In genomic region chr10:14653271-14654161, GRCh38 we compare ENCODE assay signal across 8 cellular contexts.
DNase-seq lines count a peak whose midpoint lies in the region; ATAC-seq and TF ChIP-seq lines count a peak whose summit lies in the region.

No MANE protein-coding gene starts in this region.

- H3K4me3 ChIP-seq in ascending aorta = peak overlapping the region in 1 of 2 donors; percentile 7
- H3K4me3 ChIP-seq in stomach = no peak overlapping the region
- no peak overlapping the region for H3K4me3 ChIP-seq in psoas muscle

- in situ Hi-C loops in Caki2 (cut with HindIII; ENCODE audit: low pct_unique_long_range_greater_than_20kb, low sequenced_read_pairs) = no loop called here

- H3K36me3 ChIP-seq in ascending aorta = no peaks in the 10 kb centered on the region
- H3K36me3 ChIP-seq in stomach = no peaks in the 10 kb centered on the region
- H3K36me3 ChIP-seq in psoas muscle (ENCODE audit: insufficient read depth in 1 of 2, low read depth in 1 of 2) = no peaks in the 10 kb centered on the region

- WGBS in stomach, 5 donors = 15 to 27% (median 22%) methylated on average over 8 of the region's 8 CpGs
- 39 to 40% (median 40%) methylated on average over 8 of the region's 8 CpGs for WGBS in psoas muscle, 3 donors

- no peak for TF ChIP-seq RAD21 in Ishikawa (IDR thresholded peaks at IDR 0.05; ENCODE audit: low read depth)

- ATAC-seq in psoas muscle (no peak), GM18520 (IDR thresholded peaks at IDR 0.05; ENCODE audit: unreplicated experiment) (no peak)

- H3K27ac ChIP-seq in ascending aorta = peak overlapping the region; percentile 67 to 80
- peak overlapping the region; percentile 26 to 82 (median 77) for H3K27ac ChIP-seq in stomach
- no peak overlapping the region for H3K27ac ChIP-seq in psoas muscle

- intact Hi-C loops in ascending aorta (cut with DNase I) = loop anchor here (1.0 to 5.0 kb wide), 5 partner anchors 49 to 225 kb away; partner anchors contain the start of gene SUV39H2
- intact Hi-C loops in stomach (cut with DNase I; ENCODE audit: low total_unique reads) = no loop called here
- intact Hi-C loops in psoas muscle (cut with DNase I) = no loop called here

- TF ChIP-seq CTCF in ascending aorta (IDR thresholded peaks at IDR 0.05) = no peak
- TF ChIP-seq CTCF in stomach (IDR thresholded peaks at IDR 0.05) = no peak
- no peak for TF ChIP-seq CTCF in psoas muscle (IDR thresholded peaks at IDR 0.05)

- no peaks in the 10 kb centered on the region for H3K9me3 ChIP-seq in ascending aorta
- no peaks in the 10 kb centered on the region for H3K9me3 ChIP-seq in stomach
- no peaks in the 10 kb centered on the region for H3K9me3 ChIP-seq in psoas muscle

- H3K27me3 ChIP-seq in ascending aorta (no peaks in the 10 kb centered on the region), stomach (no peaks in the 10 kb centered on the region), psoas muscle (ENCODE audit: insufficient read depth in 3 of 3, low read length in 2 of 3) (no peaks in the 10 kb centered on the region)

- TF ChIP-seq POLR2A in stomach (IDR thresholded peaks at IDR 0.05) = no peak

- no peak for TF ChIP-seq EP300 in Ishikawa (IDR thresholded peaks at IDR 0.05; ENCODE audit: borderline replicate concordance)
- no peak for TF ChIP-seq EP300 in stomach (IDR thresholded peaks at IDR 0.05)

- DNase-seq in Caki2 (ENCODE audit: low read depth) (peak; percentile 89), ascending aorta (ENCODE audit: low spot score in 2 of 2) (no peak), islet precursor cell (peak; percentile 85), stomach (peak; percentile 80), NCI-H524 (lab: John Stamatoyannopoulos, UW) (no peak), psoas muscle (no peak)

- peaks cover 8 to 18% of the 10 kb centered on the region in 2 donors for H3K4me1 ChIP-seq in ascending aorta
- peaks cover 13 to 49% (median 29%) of the 10 kb centered on the region in 4 donors for H3K4me1 ChIP-seq in stomach
- no peaks in the 10 kb centered on the region for H3K4me1 ChIP-seq in psoas muscle

TF ChIP-seq in Ishikawa, 13 proteins besides CTCF, POLR2A, EP300 and RAD21:
- TF ChIP-seq TAF1 (IDR thresholded peaks at IDR 0.05; ENCODE audit: low read depth) (no peak), FOXM1 (IDR thresholded peaks at IDR 0.05; ENCODE audit: borderline replicate concordance, low read depth) (no peak), YY1 (IDR thresholded peaks at IDR 0.05; ENCODE audit: low read depth) (no peak), NFIC (IDR thresholded peaks at IDR 0.05) (no peak), USF1 (IDR thresholded peaks at IDR 0.05) (no peak), CREB1 (IDR thresholded peaks at IDR 0.05; ENCODE audit: low read depth) (no peak), REST (IDR thresholded peaks at IDR 0.05; ENCODE audit: low read depth) (no peak), TEAD4 (IDR thresholded peaks at IDR 0.05) (peak; percentile 55)

Comparison
In these comparisons a context has a peak if more than half of its experiments do, and no peak if none do; other contexts are left out.
1. DNase-seq: peak in Caki2 (single experiment), islet precursor cell (single experiment) and stomach (single experiment); none in ascending aorta (0 of 2), NCI-H524 (0 of 2) and psoas muscle (0 of 2).